In the genomic region with DNA sequence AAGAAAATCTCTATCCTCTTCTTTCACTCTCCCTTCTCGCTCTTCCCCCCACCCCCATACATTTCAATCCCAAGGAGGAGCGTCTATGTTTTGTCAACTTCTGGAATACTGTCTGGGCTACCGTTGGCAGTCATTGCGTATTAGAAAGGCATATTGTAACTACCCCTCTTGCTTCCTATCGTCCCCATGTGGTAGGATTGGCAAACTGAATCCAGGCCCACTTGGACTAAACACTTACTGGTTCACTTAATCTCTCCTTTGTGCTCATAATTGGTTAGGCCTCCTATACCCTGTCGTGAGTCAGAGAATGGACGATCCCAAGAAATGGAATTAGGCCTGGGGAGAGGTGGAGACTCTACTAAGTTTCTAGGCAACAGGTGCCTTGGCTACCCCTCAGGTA, we compare ENCODE assay signal across 10 cellular contexts.
DNase-seq lines count a peak whose midpoint lies in the region; ATAC-seq and TF ChIP-seq lines count a peak whose summit lies in the region.
"Had no signal": no experiment of that assay in that cellular context is flagged by ENCODE, and none has a peak within 500 bp of the region (broad histone marks: within the 10 kb centered on the region; RNA-seq: fewer than 3 reads in every experiment).

No MANE protein-coding gene starts in this region.

- H3K36me3 ChIP-seq in KMS-11 (ENCODE audit: insufficient read depth) = no peaks in the 10 kb centered on the region
- H3K36me3 ChIP-seq in smooth muscle cell (ENCODE audit: low read depth) = no peaks in the 10 kb centered on the region
- no peaks in the 10 kb centered on the region for H3K36me3 ChIP-seq in testis (ENCODE audit: low read depth, missing control alignments)
- H3K36me3 ChIP-seq: neutrophil had no signal

- intact Hi-C loops in activated CD8-positive, alpha-beta T cell treated with anti-CD3 and anti-CD28 coated beads for 36 hours (cut with micrococcal nuclease) = no loop called here
- intact Hi-C loops in testis (cut with DNase I; ENCODE audit: low total_unique reads) = no loop called here

- H3K4me1 Mint-ChIP-seq in activated T-cell treated with anti-CD3 and anti-CD28 coated beads, Interleukin-2, amount 50 U/mL, for 72 hours (ENCODE audit: low read depth) = no peaks in the 10 kb centered on the region
- peaks cover 9% of the 10 kb centered on the region for H3K4me1 Mint-ChIP-seq in activated T-cell treated with anti-CD3 and anti-CD28 coated beads, Interleukin-2, amount 50 U/mL, for 4 hours (ENCODE audit: low read depth)
- H3K4me1 Mint-ChIP-seq in activated CD8-positive, alpha-beta T cell treated with anti-CD3 and anti-CD28 coated beads for 36 hours (ENCODE audit: low read depth) = peaks cover 3% of the 10 kb centered on the region

- no peak for TF ChIP-seq POLR2A in testis (IDR thresholded peaks at IDR 0.05)

- TF ChIP-seq CTCF in KMS-11 (conservative IDR thresholded peaks at IDR 0.05; ENCODE audit: low read depth, low read length) (peak; percentile 48), smooth muscle cell (IDR thresholded peaks at IDR 0.05; ENCODE audit: borderline replicate concordance, insufficient read depth, poor library complexity, severe bottlenecking) (peak; percentile 9), testis (IDR thresholded peaks at IDR 0.05) (no peak)
- peak; percentile 49 for TF ChIP-seq CTCF in activated CD8-positive, alpha-beta T cell treated with anti-CD3 and anti-CD28 coated beads for 36 hours (IDR thresholded peaks at IDR 0.05)

- H2AFZ ChIP-seq in KMS-11 (ENCODE audit: low read depth) (no peak overlapping the region), smooth muscle cell (ENCODE audit: low read depth) (no peak overlapping the region)

- no peak for ATAC-seq in activated T-cell treated with anti-CD3 and anti-CD28 coated beads, Interleukin-2, amount 50 U/mL, for 72 hours (replicated peaks in 1 of 2)
- ATAC-seq in activated T-cell treated with anti-CD3 and anti-CD28 coated beads, Interleukin-2, amount 50 U/mL, for 4 hours = no peak
- no peak for ATAC-seq in activated CD8-positive, alpha-beta T cell treated with anti-CD3 and anti-CD28 coated beads for 36 hours
- no peak for ATAC-seq in GM19324 (IDR thresholded peaks at IDR 0.05; ENCODE audit: low FRiP score, unreplicated experiment)

- 77% methylated on average over 7 of the region's 7 CpGs for WGBS in smooth muscle cell (ENCODE audit: low lambda C conversion rate)
- 54 to 59% methylated on average over 7 of the region's 7 CpGs for WGBS in testis, 2 donors

- DNase-seq in activated T-cell treated with anti-CD3 and anti-CD28 coated beads, Interleukin-2, amount 50 U/mL, for 72 hours = peak; percentile 28 to 42
- no peak for DNase-seq in activated T-cell treated with anti-CD3 and anti-CD28 coated beads, Interleukin-2, amount 50 U/mL, for 4 hours
- DNase-seq in activated CD8-positive, alpha-beta T cell treated with anti-CD3 and anti-CD28 coated beads for 36 hours = peak; percentile 43
- no peak for DNase-seq in smooth muscle cell (lab: John Stamatoyannopoulos, UW; ENCODE audit: unreplicated experiment)
- no peak for DNase-seq in 8988T
- no peak for DNase-seq in testis
- DNase-seq: activated B cell treated with CpG ODN at 0.5 μM for 24 hours had no signal

- no peak overlapping the region for H3K4me3 Mint-ChIP-seq in activated T-cell treated with anti-CD3 and anti-CD28 coated beads, Interleukin-2, amount 50 U/mL, for 72 hours
- H3K4me3 Mint-ChIP-seq in activated T-cell treated with anti-CD3 and anti-CD28 coated beads, Interleukin-2, amount 50 U/mL, for 4 hours = no peak overlapping the region
- no peak overlapping the region for H3K4me3 Mint-ChIP-seq in activated CD8-positive, alpha-beta T cell treated with anti-CD3 and anti-CD28 coated beads for 36 hours
- H3K4me3 Mint-ChIP-seq: activated B cell treated with CpG ODN at 0.5 μM for 24 hours had no signal

- H3K4me1 ChIP-seq in KMS-11 (ENCODE audit: low read depth, poor library complexity, severe bottlenecking) (no peaks in the 10 kb centered on the region), smooth muscle cell (ENCODE audit: low read depth) (peaks cover 4% of the 10 kb centered on the region), testis (no peaks in the 10 kb centered on the region)

- H3K9ac ChIP-seq in KMS-11 = no peak overlapping the region
- H3K9ac ChIP-seq in smooth muscle cell (ENCODE audit: low read depth) = no peak overlapping the region

- peaks cover 55% of the 10 kb centered on the region for H3K27me3 Mint-ChIP-seq in activated T-cell treated with anti-CD3 and anti-CD28 coated beads, Interleukin-2, amount 50 U/mL, for 72 hours (ENCODE audit: low read depth)
- peaks cover 51% of the 10 kb centered on the region for H3K27me3 Mint-ChIP-seq in activated T-cell treated with anti-CD3 and anti-CD28 coated beads, Interleukin-2, amount 50 U/mL, for 4 hours (ENCODE audit: low read depth)
- peaks cover 41% of the 10 kb centered on the region for H3K27me3 Mint-ChIP-seq in activated CD8-positive, alpha-beta T cell treated with anti-CD3 and anti-CD28 coated beads for 36 hours

- CTCF ChIA-PET in activated CD8-positive, alpha-beta T cell treated with anti-CD3 and anti-CD28 coated beads for 36 hours (lab: Charles Lee) = interaction anchor here (1.3 kb wide), 1 partner anchor 170 kb away, joined by 6 read pairs; no protein-coding TSS in a partner anchor

- H3K27ac Mint-ChIP-seq in activated T-cell treated with anti-CD3 and anti-CD28 coated beads, Interleukin-2, amount 50 U/mL, for 72 hours = no peak overlapping the region
- no peak overlapping the region for H3K27ac Mint-ChIP-seq in activated CD8-positive, alpha-beta T cell treated with anti-CD3 and anti-CD28 coated beads for 36 hours
- H3K27ac Mint-ChIP-seq: activated B cell treated with CpG ODN at 0.5 μM for 24 hours had no signal

- no peak overlapping the region for H3K4me3 ChIP-seq in KMS-11 (IDR thresholded peaks at IDR 0.05; ENCODE audit: insufficient read depth, low read depth, low read length)
- H3K4me3 ChIP-seq in smooth muscle cell = no peak overlapping the region
- H3K4me3 ChIP-seq in testis = no peak overlapping the region

- H4K20me1 ChIP-seq in KMS-11 (ENCODE audit: insufficient read depth) = no peaks in the 10 kb centered on the region
- no peaks in the 10 kb centered on the region for H4K20me1 ChIP-seq in smooth muscle cell (ENCODE audit: low read depth)

- peaks cover 3% of the 10 kb centered on the region for H3F3A ChIP-seq in smooth muscle cell (ENCODE audit: low read depth)

- POLR2A ChIA-PET in activated CD8-positive, alpha-beta T cell treated with anti-CD3 and anti-CD28 coated beads for 36 hours (lab: Charles Lee) = no interaction called here

- no peaks in the 10 kb centered on the region for H3K9me3 ChIP-seq in smooth muscle cell (replicated peaks; ENCODE audit: low read depth)
- H3K9me3 ChIP-seq in testis = no peaks in the 10 kb centered on the region
- H3K9me3 ChIP-seq: neutrophil had no signal

- H3K79me2 ChIP-seq in KMS-11 (ENCODE audit: insufficient read depth, low read depth) (no peaks in the 10 kb centered on the region), smooth muscle cell (ENCODE audit: low read depth) (no peaks in the 10 kb centered on the region)

- H3K4me2 ChIP-seq in KMS-11 (no peak overlapping the region), smooth muscle cell (no peak overlapping the region)

- H3K27ac ChIP-seq in KMS-11 (no peak overlapping the region), smooth muscle cell (ENCODE audit: low read depth) (no peak overlapping the region), testis (no peak overlapping the region)
- H3K27ac ChIP-seq: neutrophil had no signal

- H3K36me3 Mint-ChIP-seq in activated T-cell treated with anti-CD3 and anti-CD28 coated beads, Interleukin-2, amount 50 U/mL, for 72 hours (ENCODE audit: insufficient read depth in 2 of 2) = peaks cover 3 to 5% of the 10 kb centered on the region in 2 donors
- H3K36me3 Mint-ChIP-seq in activated T-cell treated with anti-CD3 and anti-CD28 coated beads, Interleukin-2, amount 50 U/mL, for 4 hours (ENCODE audit: insufficient read depth) = no peaks in the 10 kb centered on the region
- no peaks in the 10 kb centered on the region for H3K36me3 Mint-ChIP-seq in activated CD8-positive, alpha-beta T cell treated with anti-CD3 and anti-CD28 coated beads for 36 hours (ENCODE audit: low read depth)

- H3K9me3 Mint-ChIP-seq in activated T-cell treated with anti-CD3 and anti-CD28 coated beads, Interleukin-2, amount 50 U/mL, for 72 hours = peaks cover 3 to 5% of the 10 kb centered on the region in 2 donors
- peaks cover 7% of the 10 kb centered on the region for H3K9me3 Mint-ChIP-seq in activated T-cell treated with anti-CD3 and anti-CD28 coated beads, Interleukin-2, amount 50 U/mL, for 4 hours
- H3K9me3 Mint-ChIP-seq in activated CD8-positive, alpha-beta T cell treated with anti-CD3 and anti-CD28 coated beads for 36 hours = no peaks in the 10 kb centered on the region
- H3K9me3 Mint-ChIP-seq: activated B cell treated with CpG ODN at 0.5 μM for 24 hours had no signal

- H3K27me3 ChIP-seq in KMS-11 (ENCODE audit: insufficient read depth, low read depth) (no peaks in the 10 kb centered on the region), smooth muscle cell (ENCODE audit: low read depth) (no peaks in the 10 kb centered on the region), testis (no peaks in the 10 kb centered on the region)

Comparison
In these comparisons a context has a peak if more than half of its experiments do, and no peak if none do; other contexts are left out.
1. DNase-seq: peak in activated T-cell treated with anti-CD3 and anti-CD28 coated beads, Interleukin-2, amount 50 U/mL, for 72 hours (2 of 2) and activated CD8-positive, alpha-beta T cell treated with anti-CD3 and anti-CD28 coated beads for 36 hours (single experiment); none in activated T-cell treated with anti-CD3 and anti-CD28 coated beads, Interleukin-2, amount 50 U/mL, for 4 hours (single experiment), smooth muscle cell (single experiment), 8988T (single experiment) and testis (single experiment).
2. CTCF ChIP-seq: peak in KMS-11 (single experiment), activated CD8-positive, alpha-beta T cell treated with anti-CD3 and anti-CD28 coated beads for 36 hours (single experiment) and smooth muscle cell (single experiment); none in testis (0 of 3).